In the genomic region with DNA sequence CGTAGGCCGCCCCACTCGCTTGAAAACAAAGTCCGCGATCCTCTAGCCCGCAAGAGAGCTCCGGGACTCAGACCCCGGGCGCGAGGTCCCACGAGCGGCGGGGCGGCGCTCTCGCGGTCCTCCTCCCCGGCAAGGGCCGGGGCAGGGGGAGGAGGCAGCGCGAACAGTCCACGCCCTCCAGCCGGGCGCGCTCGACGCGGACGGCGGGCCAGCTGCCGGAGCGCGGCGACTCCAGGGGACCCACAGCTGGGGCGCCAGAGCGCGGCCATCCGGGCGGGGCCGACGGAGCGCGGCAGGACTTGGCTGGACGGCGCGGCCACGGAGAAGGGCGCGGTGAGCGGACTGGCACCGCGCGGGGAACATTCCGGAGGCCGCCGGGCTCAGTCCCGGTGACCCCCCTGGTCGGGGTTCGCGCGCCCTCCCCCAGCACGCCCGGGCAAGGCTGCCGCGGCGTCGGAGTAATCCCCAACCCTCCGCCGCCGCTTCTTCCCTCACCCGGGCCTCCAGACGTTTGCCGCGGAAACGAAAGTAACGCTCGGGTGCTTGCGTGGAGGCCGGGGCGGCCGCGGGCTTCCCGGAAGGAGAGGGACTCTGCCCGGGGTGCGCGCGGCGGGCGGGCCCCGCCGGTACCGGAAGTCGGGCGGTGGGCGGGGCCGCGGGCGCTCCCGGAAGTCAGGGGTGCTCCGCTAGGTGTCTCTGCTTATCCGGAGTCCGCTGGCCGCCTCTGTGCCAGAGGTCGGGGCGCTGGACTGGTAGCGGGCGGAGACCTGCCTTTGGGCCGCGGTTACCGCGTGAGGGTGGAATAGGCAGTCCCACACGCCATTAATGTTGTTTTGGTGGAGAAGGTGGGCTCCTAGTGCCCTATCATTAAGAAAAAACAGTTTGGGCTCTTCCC, we compare ENCODE assay signal across 8 cellular contexts. TPM values are rescaled to one million over a fixed set of nuclear protein-coding genes. Genes with fewer than 3 reads are reported as not detected.
DNase-seq lines count a peak whose midpoint lies in the region; ATAC-seq and TF ChIP-seq lines count a peak whose summit lies in the region.

A gene (plus strand): TSS at position 166 of the 895 bp plus-strand sequence. CDS start 8,330 bp downstream, outside the sequence.

- H3K27me3 ChIP-seq in HAP-1 (ENCODE audit: low read depth), result no peaks in the 10 kb centered on the region
- no peaks in the 10 kb centered on the region for H3K27me3 ChIP-seq in MG63
- no peaks in the 10 kb centered on the region for H3K27me3 ChIP-seq in testis

- H3K9me3 ChIP-seq in HAP-1 (peaks cover 4% of the 10 kb centered on the region; the same call in 1 of the 2 replicates), MG63 (no peaks in the 10 kb centered on the region), SK-N-MC (ENCODE audit: low read depth, low read length) (no peaks in the 10 kb centered on the region; the same call in 1 of the 2 replicates), testis (no peaks in the 10 kb centered on the region)

- peaks cover 28% of the 10 kb centered on the region for H3K36me3 Mint-ChIP-seq in activated naive CD4-positive, alpha-beta T cell treated with anti-CD3 and anti-CD28 coated beads, Interleukin-2, amount 10 ng/mL, durations not matched to agents 7 days and 5 days

- peaks cover 65% of the 10 kb centered on the region for H3K4me1 Mint-ChIP-seq in activated naive CD4-positive, alpha-beta T cell treated with anti-CD3 and anti-CD28 coated beads, Interleukin-2, amount 10 ng/mL, durations not matched to agents 7 days and 5 days

- no peak for TF ChIP-seq POLR2A in testis (IDR thresholded peaks at IDR 0.05)

- 0 to 1% methylated on average over 12 to 95 of the region's 112 CpGs for WGBS in testis, 2 donors

- H3K27ac ChIP-seq in SK-N-MC (peak within 1 kb of the TSS; percentile 92), testis (peak within 1 kb of the TSS; percentile 97 to 99)

- no peaks in the 10 kb centered on the region; the same call in 1 of the 2 replicates for H3K36me3 ChIP-seq in HAP-1 (replicated peaks)
- peaks cover 4% of the 10 kb centered on the region for H3K36me3 ChIP-seq in MG63
- no peaks in the 10 kb centered on the region for H3K36me3 ChIP-seq in SK-N-MC (ENCODE audit: insufficient read depth, low read length)
- no peaks in the 10 kb centered on the region for H3K36me3 ChIP-seq in testis (ENCODE audit: low read depth, missing control alignments)

- intact Hi-C loops in testis (cut with DNase I; ENCODE audit: low total_unique reads), result no loop called here

- H3K4me1 ChIP-seq in HAP-1 (peaks cover 28% of the 10 kb centered on the region), testis (no peaks in the 10 kb centered on the region)

- peak; percentile 75 for DNase-seq in GM04504 (ENCODE audit: low read depth)
- DNase-seq in HAP-1 (ENCODE audit: low spot score in 2 of 2), result peak; percentile 86 to 96
- DNase-seq in MG63, result peak; percentile 92
- no peak for DNase-seq in SK-N-MC (ENCODE audit: low read depth, low spot score)
- peak; percentile 95 for DNase-seq in activated naive CD4-positive, alpha-beta T cell treated with anti-CD3 and anti-CD28 coated beads, Interleukin-2, amount 10 ng/mL, durations not matched to agents 7 days and 5 days
- DNase-seq in germinal center (ENCODE audit: low spot score), result peak; percentile 96
- DNase-seq in omental fat pad (ENCODE audit: low spot score), result peak; percentile 66
- DNase-seq in testis, result peak; percentile 95

- H3K9ac ChIP-seq in SK-N-MC (ENCODE audit: insufficient read length), result peak within 1 kb of the TSS; percentile 95

- peak within 1 kb of the TSS; percentile 99 for H3K27ac Mint-ChIP-seq in activated naive CD4-positive, alpha-beta T cell treated with anti-CD3 and anti-CD28 coated beads, Interleukin-2, amount 10 ng/mL, durations not matched to agents 7 days and 5 days

- TF ChIP-seq CTCF in omental fat pad (IDR thresholded peaks at IDR 0.05) (no peak), testis (IDR thresholded peaks at IDR 0.05) (peak; percentile 6 to 25 (median 17))

- peak; percentile 87 for ATAC-seq in omental fat pad (ENCODE audit: low FRiP score)

- H3K4me3 ChIP-seq in HAP-1 (peak within 1 kb of the TSS; percentile 79), MG63 (peak within 1 kb of the TSS; percentile 79), SK-N-MC (peak within 1 kb of the TSS; percentile 94), testis (peak within 1 kb of the TSS; percentile 95 to 99)

- H3K27me3 Mint-ChIP-seq in activated naive CD4-positive, alpha-beta T cell treated with anti-CD3 and anti-CD28 coated beads, Interleukin-2, amount 10 ng/mL, durations not matched to agents 7 days and 5 days, result peaks cover 6% of the 10 kb centered on the region

- CTCF ChIA-PET in activated naive CD4-positive, alpha-beta T cell treated with anti-CD3 and anti-CD28 coated beads, Interleukin-2, amount 10 ng/mL, durations not matched to agents 7 days and 5 days (lab: Charles Lee), result interaction anchor here (0.9 to 1.7 kb wide), 3 partner anchors 57 to 330 kb away, joined by 3 read pairs; no protein-coding TSS in a partner anchor

- H3K9me3 Mint-ChIP-seq in activated naive CD4-positive, alpha-beta T cell treated with anti-CD3 and anti-CD28 coated beads, Interleukin-2, amount 10 ng/mL, durations not matched to agents 7 days and 5 days, result no peaks in the 10 kb centered on the region

- in situ Hi-C loops in HAP-1 (cut with MboI; ENCODE audit: low sequenced_read_pairs), result no loop called here

- H3K4me3 Mint-ChIP-seq in activated naive CD4-positive, alpha-beta T cell treated with anti-CD3 and anti-CD28 coated beads, Interleukin-2, amount 10 ng/mL, durations not matched to agents 7 days and 5 days, result peak within 1 kb of the TSS; percentile 98

RNA-seq across cellular contexts. Expression of the gene that starts here (rescaled TPM):
- total RNA-seq in MG63 (2014; rRNA removed; shearing (Covaris generic); ENCODE audit: low replicate concordance), result 10.1 and 12.3 TPM in 2 replicates
- total RNA-seq in omental fat pad, result 10 to 100 TPM; 29.6 to 47.0 (median 31.1) TPM
- total RNA-seq in testis, result 10 to 100 TPM; 16.7 to 19.3 TPM
- 14.3 TPM for polyA plus RNA-seq in testis (ENCODE audit: insufficient read depth, low read depth, low replicate concordance)

Comparison
In these comparisons a context has a peak if more than half of its experiments do, and no peak if none do; other contexts are left out.
1. CTCF ChIP-seq: peak in testis (3 of 3); none in omental fat pad (0 of 3).
2. Peak in every context shown above with its lines, with median percentiles within 50 percentile points of each other: H3K4me3 ChIP-seq.